ENCODE assay signal across 1 cellular context in the genomic region with DNA sequence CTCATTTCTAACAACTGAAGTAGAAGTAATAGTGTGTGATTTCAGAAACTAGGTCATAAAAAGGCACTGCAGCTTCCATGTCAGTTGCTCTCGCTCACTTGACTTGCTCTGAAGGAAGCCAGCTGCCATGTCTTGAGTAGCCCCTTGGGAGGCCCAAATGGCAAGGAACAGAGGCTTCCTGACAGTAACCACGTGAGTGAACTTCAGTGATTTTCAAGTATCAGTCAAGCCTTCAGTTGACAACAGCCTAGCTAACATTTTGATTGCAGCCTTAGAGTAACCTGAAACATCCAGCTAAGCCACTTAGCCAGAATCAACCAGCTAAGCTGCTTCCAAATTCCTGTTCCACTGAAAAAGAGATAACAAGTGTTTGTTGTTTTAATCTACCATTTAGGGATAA.
TF ChIP-seq lines count a peak whose summit lies in the region.

No MANE protein-coding gene starts in this region.

TF ChIP-seq in SK-N-SH, 30 proteins besides CTCF, POLR2A, EP300 and RAD21:
- no peak for TF ChIP-seq MEF2A (IDR thresholded peaks at IDR 0.05; ENCODE audit: borderline replicate concordance, low read depth)
- TF ChIP-seq POLR2AphosphoS5 (IDR thresholded peaks at IDR 0.05; ENCODE audit: low read depth, low read length) = no peak
- no peak for TF ChIP-seq ELF1 (IDR thresholded peaks at IDR 0.05)
- no peak for TF ChIP-seq RCOR1 (IDR thresholded peaks at IDR 0.05; ENCODE audit: low read length)
- TF ChIP-seq JUND (IDR thresholded peaks at IDR 0.05) = no peak
- TF ChIP-seq, protein P1, sequence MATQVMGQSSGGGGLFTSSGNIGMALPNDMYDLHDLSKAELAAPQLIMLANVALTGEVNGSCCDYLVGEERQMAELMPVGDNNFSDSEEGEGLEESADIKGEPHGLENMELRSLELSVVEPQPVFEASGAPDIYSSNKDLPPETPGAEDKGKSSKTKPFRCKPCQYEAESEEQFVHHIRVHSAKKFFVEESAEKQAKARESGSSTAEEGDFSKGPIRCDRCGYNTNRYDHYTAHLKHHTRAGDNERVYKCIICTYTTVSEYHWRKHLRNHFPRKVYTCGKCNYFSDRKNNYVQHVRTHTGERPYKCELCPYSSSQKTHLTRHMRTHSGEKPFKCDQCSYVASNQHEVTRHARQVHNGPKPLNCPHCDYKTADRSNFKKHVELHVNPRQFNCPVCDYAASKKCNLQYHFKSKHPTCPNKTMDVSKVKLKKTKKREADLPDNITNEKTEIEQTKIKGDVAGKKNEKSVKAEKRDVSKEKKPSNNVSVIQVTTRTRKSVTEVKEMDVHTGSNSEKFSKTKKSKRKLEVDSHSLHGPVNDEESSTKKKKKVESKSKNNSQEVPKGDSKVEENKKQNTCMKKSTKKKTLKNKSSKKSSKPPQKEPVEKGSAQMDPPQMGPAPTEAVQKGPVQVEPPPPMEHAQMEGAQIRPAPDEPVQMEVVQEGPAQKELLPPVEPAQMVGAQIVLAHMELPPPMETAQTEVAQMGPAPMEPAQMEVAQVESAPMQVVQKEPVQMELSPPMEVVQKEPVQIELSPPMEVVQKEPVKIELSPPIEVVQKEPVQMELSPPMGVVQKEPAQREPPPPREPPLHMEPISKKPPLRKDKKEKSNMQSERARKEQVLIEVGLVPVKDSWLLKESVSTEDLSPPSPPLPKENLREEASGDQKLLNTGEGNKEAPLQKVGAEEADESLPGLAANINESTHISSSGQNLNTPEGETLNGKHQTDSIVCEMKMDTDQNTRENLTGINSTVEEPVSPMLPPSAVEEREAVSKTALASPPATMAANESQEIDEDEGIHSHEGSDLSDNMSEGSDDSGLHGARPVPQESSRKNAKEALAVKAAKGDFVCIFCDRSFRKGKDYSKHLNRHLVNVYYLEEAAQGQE (IDR thresholded peaks at IDR 0.05; ENCODE audit: low read depth, low read length) = no peak
- TF ChIP-seq, protein P2, sequence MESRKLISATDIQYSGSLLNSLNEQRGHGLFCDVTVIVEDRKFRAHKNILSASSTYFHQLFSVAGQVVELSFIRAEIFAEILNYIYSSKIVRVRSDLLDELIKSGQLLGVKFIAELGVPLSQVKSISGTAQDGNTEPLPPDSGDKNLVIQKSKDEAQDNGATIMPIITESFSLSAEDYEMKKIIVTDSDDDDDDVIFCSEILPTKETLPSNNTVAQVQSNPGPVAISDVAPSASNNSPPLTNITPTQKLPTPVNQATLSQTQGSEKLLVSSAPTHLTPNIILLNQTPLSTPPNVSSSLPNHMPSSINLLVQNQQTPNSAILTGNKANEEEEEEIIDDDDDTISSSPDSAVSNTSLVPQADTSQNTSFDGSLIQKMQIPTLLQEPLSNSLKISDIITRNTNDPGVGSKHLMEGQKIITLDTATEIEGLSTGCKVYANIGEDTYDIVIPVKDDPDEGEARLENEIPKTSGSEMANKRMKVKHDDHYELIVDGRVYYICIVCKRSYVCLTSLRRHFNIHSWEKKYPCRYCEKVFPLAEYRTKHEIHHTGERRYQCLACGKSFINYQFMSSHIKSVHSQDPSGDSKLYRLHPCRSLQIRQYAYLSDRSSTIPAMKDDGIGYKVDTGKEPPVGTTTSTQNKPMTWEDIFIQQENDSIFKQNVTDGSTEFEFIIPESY (IDR thresholded peaks at IDR 0.05; ENCODE audit: borderline replicate concordance, low read depth) = no peak
- no peak for TF ChIP-seq RFX5 (IDR thresholded peaks at IDR 0.05; ENCODE audit: low read length)
